In the genomic region with DNA sequence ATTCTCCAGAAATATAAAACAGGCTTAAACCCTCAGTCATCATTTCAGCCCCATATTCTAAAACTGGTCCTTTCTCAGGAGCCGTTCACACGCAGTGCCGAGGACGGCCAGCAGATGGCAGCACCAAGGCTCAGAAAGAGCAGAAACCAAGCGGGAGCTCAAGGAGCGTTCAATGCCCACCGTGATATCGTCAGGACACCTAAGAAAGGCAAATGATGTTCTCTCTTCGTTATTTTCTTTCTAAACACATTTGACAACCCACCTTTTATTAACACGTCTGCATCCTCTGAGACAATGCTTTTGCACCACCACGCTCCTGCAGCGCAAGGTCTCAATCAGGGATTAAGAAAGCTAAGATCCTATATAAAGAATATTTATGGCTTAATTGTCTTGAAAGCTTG, we compare ENCODE assay signal across 8 cellular contexts. TPM values are rescaled to one million over a fixed set of nuclear protein-coding genes. Genes with fewer than 3 reads are reported as not detected.
DNase-seq lines count a peak whose midpoint lies in the region; ATAC-seq and TF ChIP-seq lines count a peak whose summit lies in the region.

No MANE protein-coding gene starts in this region.

- DNase-seq in AG09309 (ENCODE audit: low read depth) (no peak), HuH-7.5 (ENCODE audit: low spot score) (peak; percentile 70), PC-9 (peak; percentile 52 to 70), fibroblast of lung (ENCODE audit: low read depth in 2 of 2) (peak; percentile 38 to 69)
- peak; percentile 84 to 87 for DNase-seq in activated T-cell treated with anti-CD3 and anti-CD28 coated beads, Interleukin-2, amount 50 U/mL, for 72 hours
- DNase-seq in stimulated activated naive CD4-positive, alpha-beta T cell treated with Interleukin-2 at 50 U/mL for 16 hours (lab: John Stamatoyannopoulos, UW), result peak; percentile 73

- H3K4me3 Mint-ChIP-seq in activated T-cell treated with anti-CD3 and anti-CD28 coated beads, Interleukin-2, amount 50 U/mL, for 72 hours, result peak overlapping the region; percentile 1 to 5

- H3K79me2 ChIP-seq in PC-9 (ENCODE audit: low read depth) (no peaks in the 10 kb centered on the region), fibroblast of lung (ENCODE audit: control insufficient read depth, insufficient read depth, low read length) (no peaks in the 10 kb centered on the region), neural cell (replicated peaks; ENCODE audit: insufficient read depth, low read length) (no peaks in the 10 kb centered on the region)

- H3K4me2 ChIP-seq in PC-9 (no peak overlapping the region), fibroblast of lung (ENCODE audit: extremely low read depth, insufficient read depth, low read length) (peak overlapping the region; percentile 71), neural cell (ENCODE audit: low read length) (peak overlapping the region; percentile 46)

- peaks cover 87% of the 10 kb centered on the region for H3K27me3 ChIP-seq in PC-9 (ENCODE audit: insufficient read depth, low read depth)
- peaks cover 2% of the 10 kb centered on the region for H3K27me3 ChIP-seq in fibroblast of lung (ENCODE audit: control insufficient read depth, insufficient read depth, low read length)
- H3K27me3 ChIP-seq in neural cell (ENCODE audit: insufficient read depth, low read depth, low read length), result no peaks in the 10 kb centered on the region

- H3K4me1 Mint-ChIP-seq in activated T-cell treated with anti-CD3 and anti-CD28 coated beads, Interleukin-2, amount 50 U/mL, for 72 hours (ENCODE audit: low read depth), result peaks cover 19% of the 10 kb centered on the region

- H3F3A ChIP-seq in PC-9 (ENCODE audit: insufficient read depth, low read depth) (no peaks in the 10 kb centered on the region), neural cell (ENCODE audit: insufficient read depth, low read length, poor library complexity, severe bottlenecking) (no peaks in the 10 kb centered on the region)

- no peak overlapping the region for H3K4me3 ChIP-seq in AG09309 (ENCODE audit: control insufficient read depth, low read depth, low read length)
- H3K4me3 ChIP-seq in PC-9, result no peak overlapping the region
- peak overlapping the region in 1 of 4 experiments; percentile 4 for H3K4me3 ChIP-seq in fibroblast of lung (replicated peaks in 1 of 4; ENCODE audit: control extremely low read depth in 1 of 4, insufficient read depth in 1 of 4, low read depth in 3 of 4, low read length in 4 of 4)
- H3K4me3 ChIP-seq in neural cell (ENCODE audit: low read length), result peak overlapping the region; percentile 40

- H2AFZ ChIP-seq in PC-9, result no peak overlapping the region
- H2AFZ ChIP-seq in fibroblast of lung (ENCODE audit: low read length), result peak overlapping the region; percentile 62
- H2AFZ ChIP-seq in neural cell (ENCODE audit: low read depth, low read length), result no peak overlapping the region

- H3K27me3 Mint-ChIP-seq in activated T-cell treated with anti-CD3 and anti-CD28 coated beads, Interleukin-2, amount 50 U/mL, for 72 hours (ENCODE audit: low read depth), result peaks cover 40% of the 10 kb centered on the region

- H3K9me2 ChIP-seq in PC-9 (ENCODE audit: insufficient read depth), result no peaks in the 10 kb centered on the region
- H3K9me2 ChIP-seq in neural cell (ENCODE audit: insufficient read depth, low read length), result no peaks in the 10 kb centered on the region

- ATAC-seq in GM18909 (IDR thresholded peaks at IDR 0.05; ENCODE audit: poor library complexity, unreplicated experiment), result peak; percentile 71
- peak; percentile 74 to 77 for ATAC-seq in activated T-cell treated with anti-CD3 and anti-CD28 coated beads, Interleukin-2, amount 50 U/mL, for 72 hours (replicated peaks in 1 of 2)

- TF ChIP-seq RAD21 in neural cell (conservative IDR thresholded peaks at IDR 0.05), result peak; percentile 85

- no peak overlapping the region for H3K9ac ChIP-seq in fibroblast of lung (ENCODE audit: insufficient read depth, low read length)
- H3K9ac ChIP-seq in neural cell (ENCODE audit: low read length), result no peak overlapping the region

- no peaks in the 10 kb centered on the region for H3K4me1 ChIP-seq in PC-9 (replicated peaks; ENCODE audit: insufficient read depth)
- no peaks in the 10 kb centered on the region for H3K4me1 ChIP-seq in fibroblast of lung (ENCODE audit: control insufficient read depth, extremely low read depth, insufficient read depth, low read length)

- H3K36me3 ChIP-seq in PC-9 (ENCODE audit: low read depth), result no peaks in the 10 kb centered on the region
- no peaks in the 10 kb centered on the region for H3K36me3 ChIP-seq in fibroblast of lung (ENCODE audit: control insufficient read depth, insufficient read depth, low read length)
- H3K36me3 ChIP-seq in neural cell (ENCODE audit: insufficient read depth, low read length), result no peaks in the 10 kb centered on the region

- CTCF ChIA-PET in PC-9 (lab: Charles Lee), result interaction anchor here (0.5 to 1.3 kb wide), 8 partner anchors 27 to 687 kb away, joined by 3 to 6 read pairs (median 3); no protein-coding TSS in a partner anchor

- H4K20me1 ChIP-seq in PC-9 (ENCODE audit: insufficient read depth) (no peaks in the 10 kb centered on the region; the same call in 1 of the 2 replicates), fibroblast of lung (ENCODE audit: control insufficient read depth, extremely low read depth, insufficient read depth, low read length) (no peaks in the 10 kb centered on the region), neural cell (ENCODE audit: insufficient read depth) (no peaks in the 10 kb centered on the region)

- no peak overlapping the region for H3K27ac Mint-ChIP-seq in activated T-cell treated with anti-CD3 and anti-CD28 coated beads, Interleukin-2, amount 50 U/mL, for 72 hours

- POLR2A ChIA-PET in PC-9 (lab: Charles Lee; ENCODE audit: unreplicated experiment), result no interaction called here

- H3K9me3 ChIP-seq in PC-9 (ENCODE audit: insufficient read depth, low read depth) (no peaks in the 10 kb centered on the region), fibroblast of lung (ENCODE audit: control insufficient read depth, insufficient read depth, low read depth, low read length) (no peaks in the 10 kb centered on the region), neural cell (ENCODE audit: low read length) (no peaks in the 10 kb centered on the region)

- H3K36me3 Mint-ChIP-seq in activated T-cell treated with anti-CD3 and anti-CD28 coated beads, Interleukin-2, amount 50 U/mL, for 72 hours (ENCODE audit: insufficient read depth in 2 of 2), result no peaks in the 10 kb centered on the region

- H3K9me3 Mint-ChIP-seq in activated T-cell treated with anti-CD3 and anti-CD28 coated beads, Interleukin-2, amount 50 U/mL, for 72 hours, result no peaks in the 10 kb centered on the region

- TF ChIP-seq CTCF in AG09309 (IDR thresholded peaks at IDR 0.05; ENCODE audit: control insufficient read depth, insufficient read depth, low read depth, low read length, missing control alignments), result peak; percentile 99
- TF ChIP-seq CTCF in PC-9 (conservative IDR thresholded peaks at IDR 0.05), result peak; percentile 100
- peak; percentile 98 to 99 for TF ChIP-seq CTCF in fibroblast of lung (conservative IDR thresholded peaks at IDR 0.05 in 1 of 2, IDR thresholded peaks at IDR 0.05 in 1 of 2; ENCODE audit: low read depth in 1 of 2, low read length in 2 of 2)
- TF ChIP-seq CTCF in neural cell (IDR thresholded peaks at IDR 0.05; ENCODE audit: poor library complexity, severe bottlenecking), result peak; percentile 94

- BruUV-seq in PC-9 (replicated peaks; lab: Mats Ljungman, UMichigan), result no TSS peak

- intact Hi-C loops in PC-9 (cut with micrococcal nuclease; ENCODE audit: unreplicated experiment), result loop anchor here (1.0 to 10.0 kb wide), 4 partner anchors 139 to 672 kb away; no protein-coding TSS in a partner anchor

- no peak for TF ChIP-seq EP300 in neural cell (conservative IDR thresholded peaks at IDR 0.05; ENCODE audit: poor library complexity, severe bottlenecking)

- H3K27ac ChIP-seq in PC-9 (no peak overlapping the region), fibroblast of lung (ENCODE audit: insufficient read depth, low read length) (no peak overlapping the region), neural cell (ENCODE audit: low read length) (no peak overlapping the region)

TF ChIP-seq in neural cell, 6 proteins besides CTCF, POLR2A, EP300 and RAD21:
- peak; percentile 95 for TF ChIP-seq SMC3 (conservative IDR thresholded peaks at IDR 0.05; ENCODE audit: poor library complexity)
- TF ChIP-seq MXI1 (conservative IDR thresholded peaks at IDR 0.05; ENCODE audit: poor library complexity, severe bottlenecking), result no peak

RNA-seq across cellular contexts. Expression of a gene that starts 45.7 kb away (rescaled TPM):
- total RNA-seq in PC-9 (2021) (85.7 and 113 TPM in 2 replicates), fibroblast of lung (18.7 and 33.2 TPM in 2 replicates)
- total RNA-seq in activated T-cell treated with anti-CD3 and anti-CD28 coated beads, Interleukin-2, amount 50 U/mL, for 72 hours, result 100 to 1,000 TPM in 1 of 2 donors, 10 to 100 TPM in 1; 93.1 to 104 TPM
- polyA plus RNA-seq in fibroblast of lung (6.9 and 8.2 TPM in 2 replicates), neural cell (53.2 and 53.9 TPM in 2 replicates)
- polyA plus RNA-seq in fibroblast of lung (2012), result 9.9 and 10.6 TPM in 2 replicates
- polyA minus RNA-seq in fibroblast of lung (ENCODE audit: low replicate concordance) (10.2 and 20.0 TPM in 2 replicates), neural cell (62.8 and 88.3 TPM in 2 replicates)

RNA-seq across cellular contexts. Expression of a gene that starts 52.5 kb away (rescaled TPM):
- total RNA-seq in PC-9 (2021) (not detected in 2 replicates), fibroblast of lung (not detected in 2 replicates)
- total RNA-seq in activated T-cell treated with anti-CD3 and anti-CD28 coated beads, Interleukin-2, amount 50 U/mL, for 72 hours, result not detected
- polyA plus RNA-seq in fibroblast of lung (not detected in 2 replicates), neural cell (0.36 and 4.2 TPM in 2 replicates)
- polyA plus RNA-seq in fibroblast of lung (2012), result not detected in 2 replicates
- polyA minus RNA-seq in fibroblast of lung (ENCODE audit: low replicate concordance) (not detected in 2 replicates), neural cell (1.0 TPM in 1 of 2 replicates, not detected in the other)
